Comparison of ENCODE assay signal across 8 cellular contexts in genomic region chr4:180449395-180449956, GRCh38.
DNase-seq lines count a peak whose midpoint lies in the region; ATAC-seq and TF ChIP-seq lines count a peak whose summit lies in the region.

No MANE protein-coding gene starts in this region.

- H3K36me3 ChIP-seq in OCI-LY3 (replicated peaks; ENCODE audit: low read depth, low read length) (no peaks in the 10 kb centered on the region), fibroblast of lung (ENCODE audit: control insufficient read depth, insufficient read depth, low read length) (no peaks in the 10 kb centered on the region), suprapubic skin (no peaks in the 10 kb centered on the region)

- H3K27ac ChIP-seq in OCI-LY3 (ENCODE audit: low read length), result no peak overlapping the region
- no peak overlapping the region for H3K27ac ChIP-seq in fibroblast of lung (ENCODE audit: insufficient read depth, low read length)
- no peak overlapping the region for H3K27ac ChIP-seq in suprapubic skin

- no peak for TF ChIP-seq EP300 in suprapubic skin (IDR thresholded peaks at IDR 0.05)

- no peaks in the 10 kb centered on the region for H4K20me1 ChIP-seq in OCI-LY3 (ENCODE audit: insufficient read depth, low read length)
- H4K20me1 ChIP-seq in fibroblast of lung (ENCODE audit: control insufficient read depth, extremely low read depth, insufficient read depth, low read length), result no peaks in the 10 kb centered on the region

- H3K4me2 ChIP-seq in OCI-LY3 (ENCODE audit: low read length), result peak overlapping the region; percentile 82
- no peak overlapping the region for H3K4me2 ChIP-seq in fibroblast of lung (ENCODE audit: extremely low read depth, insufficient read depth, low read length)

- ATAC-seq in HG03442 (IDR thresholded peaks at IDR 0.05; ENCODE audit: unreplicated experiment) (peak; percentile 73), HG03095 (IDR thresholded peaks at IDR 0.05; ENCODE audit: unreplicated experiment) (no peak)

- DNase-seq in NCI-H2107 treated with DMSO at 0.1 percent for 48 hours (lab: John Stamatoyannopoulos, UW; ENCODE audit: unreplicated experiment), result peak; percentile 45
- DNase-seq in NCI-H2107 (lab: John Stamatoyannopoulos, UW), result no peak
- DNase-seq in fibroblast of lung (ENCODE audit: low read depth in 2 of 2), result peak; percentile 44 to 51
- DNase-seq in GM19240 (ENCODE audit: insufficient read length, low spot score), result no peak
- no peak for DNase-seq in suprapubic skin (ENCODE audit: low spot score in 2 of 2)

- WGBS in suprapubic skin, result 43% methylated on average over 6 of the region's 6 CpGs

- H2AFZ ChIP-seq in OCI-LY3 (ENCODE audit: low read depth, low read length), result peak overlapping the region; percentile 100
- H2AFZ ChIP-seq in fibroblast of lung (ENCODE audit: low read length), result no peak overlapping the region

- no peaks in the 10 kb centered on the region for H3K79me2 ChIP-seq in OCI-LY3 (ENCODE audit: low read length)
- no peaks in the 10 kb centered on the region for H3K79me2 ChIP-seq in fibroblast of lung (ENCODE audit: control insufficient read depth, insufficient read depth, low read length)

- H3K4me1 ChIP-seq in OCI-LY3 (ENCODE audit: low read length) (peaks cover 6% of the 10 kb centered on the region; the same call in 1 of the 2 replicates), fibroblast of lung (ENCODE audit: control insufficient read depth, extremely low read depth, insufficient read depth, low read length) (no peaks in the 10 kb centered on the region), suprapubic skin (no peaks in the 10 kb centered on the region)

- H3K4me3 ChIP-seq in OCI-LY3 (ENCODE audit: low read length) (peak overlapping the region; percentile 78), fibroblast of lung (replicated peaks in 1 of 4; ENCODE audit: control extremely low read depth in 1 of 4, insufficient read depth in 1 of 4, low read depth in 3 of 4, low read length in 4 of 4) (no peak overlapping the region), suprapubic skin (no peak overlapping the region)

- peak; percentile 96 for TF ChIP-seq CTCF in OCI-LY3 (IDR thresholded peaks at IDR 0.05; ENCODE audit: low read depth, low read length)
- TF ChIP-seq CTCF in fibroblast of lung (conservative IDR thresholded peaks at IDR 0.05 in 1 of 2, IDR thresholded peaks at IDR 0.05 in 1 of 2; ENCODE audit: low read depth in 1 of 2, low read length in 2 of 2), result peak in 1 of 2 donors; percentile 62
- TF ChIP-seq CTCF in suprapubic skin (IDR thresholded peaks at IDR 0.05), result peak in 1 of 2 donors; percentile 6

- H3K27me3 ChIP-seq in OCI-LY3 (ENCODE audit: low read depth, low read length) (no peaks in the 10 kb centered on the region), fibroblast of lung (ENCODE audit: control insufficient read depth, insufficient read depth, low read length) (no peaks in the 10 kb centered on the region), suprapubic skin (no peaks in the 10 kb centered on the region)

- no peak for TF ChIP-seq POLR2A in suprapubic skin (IDR thresholded peaks at IDR 0.05)

- peak overlapping the region; percentile 57 for H3K9ac ChIP-seq in OCI-LY3 (ENCODE audit: low read length)
- H3K9ac ChIP-seq in fibroblast of lung (ENCODE audit: insufficient read depth, low read length), result no peak overlapping the region

- H3K9me3 ChIP-seq in OCI-LY3 (ENCODE audit: insufficient read depth, low read length), result no peaks in the 10 kb centered on the region
- no peaks in the 10 kb centered on the region for H3K9me3 ChIP-seq in fibroblast of lung (ENCODE audit: control insufficient read depth, insufficient read depth, low read depth, low read length)
- no peaks in the 10 kb centered on the region for H3K9me3 ChIP-seq in suprapubic skin

Comparison
In these comparisons a context has a peak if more than half of its experiments do, and no peak if none do; other contexts are left out.
1. DNase-seq: peak in NCI-H2107 treated with DMSO at 0.1 percent for 48 hours (single experiment) and fibroblast of lung (2 of 2); none in NCI-H2107 (single experiment), GM19240 (single experiment) and suprapubic skin (0 of 2).